ENCODE assay signal across 27 cellular contexts in the genomic region with DNA sequence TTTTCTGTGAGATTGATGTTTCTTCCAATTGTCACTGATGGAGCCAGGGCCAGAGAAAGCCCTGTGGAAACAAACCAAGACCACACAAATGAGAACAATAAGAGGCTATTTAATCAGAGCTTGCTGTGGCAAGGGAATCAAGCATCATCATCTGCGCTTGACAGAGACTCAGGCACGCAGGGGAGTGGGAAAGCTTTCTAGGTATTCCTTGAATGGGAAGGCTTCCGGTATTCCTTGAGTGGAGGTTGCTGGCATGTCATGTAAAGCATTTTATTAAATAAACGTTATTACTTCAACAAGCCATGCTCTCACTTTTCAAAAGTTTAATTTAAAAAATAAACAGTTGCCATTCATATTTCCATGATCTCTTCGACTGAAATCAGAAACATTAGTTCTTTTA.
"Had no signal": no experiment of that assay in that cellular context is flagged by ENCODE, and none has a peak within 500 bp of the region (broad histone marks: within the 10 kb centered on the region; RNA-seq: fewer than 3 reads in every experiment).

No MANE protein-coding gene starts in this region.

- H3K27me3 ChIP-seq: colonic mucosa, esophagus squamous epithelium, gastrocnemius medialis, heart right ventricle, left lung had no signal

- H3K4me3 Mint-ChIP-seq: dendritic cell treated with granulocyte-macrophage colony-stimulating factor and Interleukin-4, amounts not matched to agents 40 ng/mL and 50 ng/mL, for 4 days; effector memory CD8-positive, alpha-beta T cell; endodermal cell; mesothelial cell of epicardium had no signal

- FAIRE-seq: endometrium, islet of Langerhans, keratinocyte had no signal

- ATAC-seq: effector memory CD8-positive, alpha-beta T cell; esophagus mucosa; gastrocnemius medialis; heart right ventricle; left cardiac atrium; left lung; left ventricle myocardium superior; lower lobe of right lung; mucosa of descending colon had no signal

- H3K36me3 ChIP-seq: colonic mucosa, esophagus squamous epithelium, gastrocnemius medialis, heart right ventricle, left lung, lower lobe of right lung had no signal

- H3K27ac ChIP-seq: colonic mucosa, epithelial cell of prostate, esophagus squamous epithelium, gastrocnemius medialis, heart right ventricle, left lung, lower lobe of right lung had no signal

- DNase-seq: colonic mucosa; cortex of kidney; effector CD8-positive, alpha-beta T cell; effector memory CD8-positive, alpha-beta T cell; endodermal cell; erythroblast; esophagus squamous epithelium; foreskin fibroblast; foreskin melanocyte; gastrocnemius medialis; glutamatergic neuron; head of caudate nucleus; heart right ventricle; hippocampal formation; left cardiac atrium; left lung; left ventricle myocardium superior; lower lobe of right lung; mesenchymal stem cell; mucosa of descending colon had no signal

- H3K27ac Mint-ChIP-seq: dendritic cell treated with granulocyte-macrophage colony-stimulating factor and Interleukin-4, amounts not matched to agents 40 ng/mL and 50 ng/mL, for 4 days; effector memory CD8-positive, alpha-beta T cell; endodermal cell; mesothelial cell of epicardium had no signal

- H3K27me3 Mint-ChIP-seq: dendritic cell treated with granulocyte-macrophage colony-stimulating factor and Interleukin-4, amounts not matched to agents 40 ng/mL and 50 ng/mL, for 4 days; effector memory CD8-positive, alpha-beta T cell had no signal

- H3K9me3 ChIP-seq: colonic mucosa, esophagus squamous epithelium, gastrocnemius medialis, heart right ventricle, left lung, lower lobe of right lung, mucosa of descending colon had no signal

- H3K4me3 ChIP-seq: colonic mucosa, esophagus squamous epithelium, gastrocnemius medialis, heart right ventricle, left lung, lower lobe of right lung, mucosa of descending colon had no signal

- H3K36me3 Mint-ChIP-seq: mesothelial cell of epicardium had no signal

- H3K4me1 Mint-ChIP-seq: endodermal cell, mesothelial cell of epicardium had no signal
